8 cellular contexts compared by ENCODE assay signal in the genomic region with DNA sequence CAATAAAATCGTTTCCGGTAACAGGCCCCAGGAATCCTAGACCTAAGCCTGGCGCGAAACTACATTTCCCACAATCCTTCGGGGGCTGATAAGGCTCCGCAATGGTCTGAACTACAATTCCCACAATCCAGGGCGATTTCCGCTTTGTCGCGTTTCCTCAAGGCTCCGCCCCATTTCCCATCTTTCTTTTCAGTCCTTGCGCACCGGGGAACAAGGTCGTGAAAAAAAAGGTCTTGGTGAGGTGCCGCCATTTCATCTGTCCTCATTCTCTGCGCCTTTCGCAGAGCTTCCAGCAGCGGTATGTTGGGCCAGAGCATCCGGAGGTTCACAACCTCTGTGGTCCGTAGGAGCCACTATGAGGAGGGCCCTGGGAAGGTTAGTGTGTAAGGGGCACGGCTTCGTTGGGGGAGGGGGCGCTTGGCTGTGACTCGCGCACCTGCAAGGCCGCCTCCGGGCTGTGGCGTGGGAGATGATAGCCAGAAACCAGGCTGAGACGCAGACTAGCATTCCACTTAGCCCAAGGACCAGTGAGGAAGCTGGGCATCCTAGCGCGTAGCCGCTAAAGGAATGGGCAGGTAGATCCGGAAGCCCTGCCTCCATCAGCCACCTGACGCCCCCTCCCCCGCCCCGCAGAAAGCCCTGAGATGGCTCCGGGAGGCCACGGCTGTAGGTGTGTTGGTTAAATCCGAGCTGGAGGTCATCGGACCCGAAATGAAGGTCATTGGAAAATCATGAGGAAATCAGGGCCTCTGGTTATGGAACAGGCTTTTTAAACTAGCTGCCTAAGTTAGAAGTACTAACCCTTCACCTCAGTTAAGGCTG. TPM values are rescaled to one million over a fixed set of nuclear protein-coding genes. Genes with fewer than 3 reads are reported as not detected.
DNase-seq lines count a peak whose midpoint lies in the region; ATAC-seq, FAIRE-seq and TF ChIP-seq lines count a peak whose summit lies in the region.

A gene with protein sequence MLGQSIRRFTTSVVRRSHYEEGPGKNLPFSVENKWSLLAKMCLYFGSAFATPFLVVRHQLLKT (plus strand): TSS at position 186 of the 822 bp plus-strand sequence. CDS start 115 bp downstream, at position 301.

- ATAC-seq in GM18502 (IDR thresholded peaks at IDR 0.05; ENCODE audit: poor library complexity, unreplicated experiment), result peak; percentile 97
- ATAC-seq in HG02970 (IDR thresholded peaks at IDR 0.05; ENCODE audit: low FRiP score, unreplicated experiment), result peak; percentile 100
- peak; percentile 98 to 99 (median 99) for ATAC-seq in psoas muscle

- FAIRE-seq in urothelium cell line (lab: Jason Lieb, UNC), result no peak

- H3K4me1 Mint-ChIP-seq in T-helper 2 cell treated with Interferon-gamma antibody and Interleukin-4, amounts not matched to agents 5 μg/mL and 100 μg/mL, for 36 hours (ENCODE audit: low read depth), result peaks cover 18% of the 10 kb centered on the region

- WGBS in psoas muscle, 3 donors, result 0% methylated on average over 41 of the region's 41 CpGs

- peak within 1 kb of the TSS; percentile 100 for H3K4me3 Mint-ChIP-seq in T-helper 2 cell treated with Interferon-gamma antibody and Interleukin-4, amounts not matched to agents 5 μg/mL and 100 μg/mL, for 36 hours

- H3K36me3 Mint-ChIP-seq in T-helper 2 cell treated with Interferon-gamma antibody and Interleukin-4, amounts not matched to agents 5 μg/mL and 100 μg/mL, for 36 hours (ENCODE audit: low read depth), result peaks cover 47% of the 10 kb centered on the region

- H3K36me3 ChIP-seq in ascending aorta (peaks cover 9 to 27% of the 10 kb centered on the region in 2 donors), right atrium auricular region (peaks cover 35% of the 10 kb centered on the region), psoas muscle (ENCODE audit: insufficient read depth in 1 of 2, low read depth in 1 of 2) (peaks cover 0 to 40% of the 10 kb centered on the region in 2 donors)

- H3K4me3 ChIP-seq in ascending aorta, result peak within 1 kb of the TSS; percentile 74 to 93
- H3K4me3 ChIP-seq in right atrium auricular region, result peak within 1 kb of the TSS; percentile 81 to 93
- peak within 1 kb of the TSS; percentile 96 for H3K4me3 ChIP-seq in psoas muscle

- TF ChIP-seq CTCF in ascending aorta (IDR thresholded peaks at IDR 0.05) (no peak), right atrium auricular region (IDR thresholded peaks at IDR 0.05) (no peak), psoas muscle (IDR thresholded peaks at IDR 0.05) (no peak)

- peaks cover 6% of the 10 kb centered on the region for H3K27me3 Mint-ChIP-seq in T-helper 2 cell treated with Interferon-gamma antibody and Interleukin-4, amounts not matched to agents 5 μg/mL and 100 μg/mL, for 36 hours (ENCODE audit: low read depth)

- intact Hi-C loops in ascending aorta (cut with DNase I), result loop anchor here (1.0 to 5.0 kb wide), 2 partner anchors 61 to 794 kb away; partner anchors contain the start of gene CCNH
- intact Hi-C loops in psoas muscle (cut with DNase I), result loop anchor here (10.0 kb wide), 2 partner anchors 647 to 797 kb away; partner anchors contain the start of genes CCNH (in 2 of the 2) and RASA1 (in 1 of the 2)

- H3K27me3 ChIP-seq in ascending aorta (no peaks in the 10 kb centered on the region), right atrium auricular region (no peaks in the 10 kb centered on the region), psoas muscle (ENCODE audit: insufficient read depth in 3 of 3, low read length in 2 of 3) (peaks cover 0 to 6% (median 3%) of the 10 kb centered on the region in 3 donors)

- H3K27ac Mint-ChIP-seq in T-helper 2 cell treated with Interferon-gamma antibody and Interleukin-4, amounts not matched to agents 5 μg/mL and 100 μg/mL, for 36 hours, result peak within 1 kb of the TSS; percentile 99

- H3K27ac ChIP-seq in ascending aorta, result peak within 1 kb of the TSS; percentile 76 to 86
- H3K27ac ChIP-seq in right atrium auricular region, result peak within 1 kb of the TSS; percentile 91 to 92
- H3K27ac ChIP-seq in psoas muscle, result peak within 1 kb of the TSS; percentile 90

- no peaks in the 10 kb centered on the region for H3K9me3 ChIP-seq in ascending aorta
- no peaks in the 10 kb centered on the region for H3K9me3 ChIP-seq in right atrium auricular region
- H3K9me3 ChIP-seq in psoas muscle, result no peaks in the 10 kb centered on the region

- peak; percentile 86 to 89 for DNase-seq in NCI-H1930 (lab: John Stamatoyannopoulos, UW)
- peak; percentile 90 for DNase-seq in T-helper 2 cell treated with Interferon-gamma antibody and Interleukin-4, amounts not matched to agents 5 μg/mL and 100 μg/mL, for 36 hours (ENCODE audit: low spot score)
- DNase-seq in ascending aorta (ENCODE audit: low spot score in 2 of 2), result peak; percentile 59 to 97
- peak; percentile 93 for DNase-seq in right atrium auricular region (ENCODE audit: low spot score)
- peak; percentile 86 to 90 for DNase-seq in psoas muscle
- peak; percentile 92 for DNase-seq in urothelium cell line (ENCODE audit: low spot score)

- peaks cover 10% of the 10 kb centered on the region for H3K9me3 Mint-ChIP-seq in T-helper 2 cell treated with Interferon-gamma antibody and Interleukin-4, amounts not matched to agents 5 μg/mL and 100 μg/mL, for 36 hours

- H3K4me1 ChIP-seq in ascending aorta (peaks cover 0 to 10% of the 10 kb centered on the region in 2 donors), right atrium auricular region (peaks cover 0 to 4% of the 10 kb centered on the region in 2 donors), psoas muscle (peaks cover 7% of the 10 kb centered on the region)

RNA-seq across cellular contexts. Expression of the gene that starts here (rescaled TPM):
- 128 TPM for total RNA-seq in ascending aorta
- total RNA-seq in right atrium auricular region, result 100 to 1,000 TPM; 873 to 942 TPM
- total RNA-seq in psoas muscle, result 1,000 to 10,000 TPM in 3 of 4 donors, 100 to 1,000 TPM in 1; 865 to 1,220 (median 1,102) TPM
- 1,000 to 10,000 TPM; 1,538 to 1,782 (median 1,731) TPM for polyA plus RNA-seq in psoas muscle

Comparison
In these comparisons a context has a peak if more than half of its experiments do, and no peak if none do; other contexts are left out.
1. Peak in every context shown above with its lines: DNase-seq, ATAC-seq, H3K4me3 ChIP-seq and H3K27ac ChIP-seq.